ENCODE assay signal across 12 cellular contexts in the genomic region with DNA sequence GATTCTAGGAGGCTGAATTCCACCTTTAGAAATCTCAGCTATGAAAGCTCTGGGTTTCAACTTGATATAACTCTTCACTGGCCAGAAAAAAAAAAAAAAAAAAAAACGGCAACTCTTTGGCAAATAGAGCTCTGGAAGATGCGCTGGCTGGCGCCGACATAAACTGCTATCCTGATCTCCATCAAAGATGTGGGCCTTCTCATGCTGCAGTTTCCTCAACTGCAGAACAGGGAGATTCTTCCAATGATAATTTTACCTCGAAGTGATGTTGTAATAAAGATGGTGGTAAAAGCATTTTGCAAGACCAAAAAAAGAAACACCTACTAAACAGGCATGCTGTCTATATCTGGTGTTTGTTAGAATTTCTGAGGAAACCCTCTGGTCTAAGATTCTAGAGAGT. TPM values are rescaled to one million over a fixed set of nuclear protein-coding genes. Genes with fewer than 3 reads are reported as not detected.
A peak's percentile ranks its signal among the peaks of the same experiment; 100 is the strongest.
DNase-seq lines count a peak whose midpoint lies in the region; ATAC-seq and TF ChIP-seq lines count a peak whose summit lies in the region.
"Had no signal": no experiment of that assay in that cellular context is flagged by ENCODE, and none has a peak within 500 bp of the region (broad histone marks: within the 10 kb centered on the region; RNA-seq: fewer than 3 reads in every experiment).

No MANE protein-coding gene starts in this region.

- intact Hi-C loops in activated CD4-positive, alpha-beta T cell treated with anti-CD3 and anti-CD28 coated beads, Interleukin-2, amount 10 ng/mL, durations not matched to agents 24 days and 14 days (cut with micrococcal nuclease): no loop called here
- intact Hi-C loops in mammary epithelial cell (cut with micrococcal nuclease): no loop called here

- dilution Hi-C loops in mammary epithelial cell (cut with HindIII; ENCODE audit: low sequenced_read_pairs): no loop called here

- H2AFZ ChIP-seq in mammary epithelial cell (ENCODE audit: low read depth, low read length): no peak overlapping the region

- BruUV-seq in mammary epithelial cell (replicated peaks; lab: Mats Ljungman, UMichigan): no TSS peak

- H3K4me3 Mint-ChIP-seq in activated CD4-positive, alpha-beta T cell treated with anti-CD3 and anti-CD28 coated beads, Interleukin-2, amount 10 ng/mL, durations not matched to agents 24 days and 14 days: peak overlapping the region; percentile 41
- peak overlapping the region; percentile 19 for H3K4me3 Mint-ChIP-seq in activated naive CD8-positive, alpha-beta T cell treated with anti-CD3 and anti-CD28 coated beads, Interleukin-2, amount 10 ng/mL, durations not matched to agents 7 days and 5 days

- 85% methylated on average over 5 of the region's 5 CpGs for WGBS in mammary epithelial cell (ENCODE audit: low coverage, missing lambda C conversion rate)

- peaks cover 78% of the 10 kb centered on the region for H3K4me1 Mint-ChIP-seq in activated CD4-positive, alpha-beta T cell treated with anti-CD3 and anti-CD28 coated beads, Interleukin-2, amount 10 ng/mL, durations not matched to agents 24 days and 14 days
- H3K4me1 Mint-ChIP-seq in activated naive CD8-positive, alpha-beta T cell treated with anti-CD3 and anti-CD28 coated beads, Interleukin-2, amount 10 ng/mL, durations not matched to agents 7 days and 5 days: peaks cover 77% of the 10 kb centered on the region

- peaks cover 14% of the 10 kb centered on the region; the same call in 1 of the 2 replicates for H3K36me3 ChIP-seq in KOPT-K1 (ENCODE audit: insufficient read depth, low read length)
- peaks cover 5% of the 10 kb centered on the region for H3K36me3 ChIP-seq in neutrophil
- H3K36me3 ChIP-seq in mammary epithelial cell (ENCODE audit: insufficient read depth, low read length): no peaks in the 10 kb centered on the region
- H3K36me3 ChIP-seq: suprapubic skin had no signal

- POLR2A ChIA-PET in activated naive CD8-positive, alpha-beta T cell treated with anti-CD3 and anti-CD28 coated beads, Interleukin-2, amount 10 ng/mL, durations not matched to agents 7 days and 5 days (lab: Charles Lee): interaction anchor here (0.9 to 1.2 kb wide), 3 partner anchors 10 to 29 kb away, joined by 3 to 6 read pairs (median 3); no protein-coding TSS in a partner anchor

- H3K27ac ChIP-seq in KOPT-K1 (ENCODE audit: low read depth, low read length, poor library complexity, severe bottlenecking) (peak overlapping the region; percentile 25), neutrophil (peak overlapping the region; percentile 95), substantia nigra (ENCODE audit: low read depth, low read length, poor library complexity, severe bottlenecking) (no peak overlapping the region), mammary epithelial cell (ENCODE audit: insufficient read depth, low read depth, low read length) (no peak overlapping the region)
- H3K27ac ChIP-seq: suprapubic skin had no signal

- H3K27me3 ChIP-seq in neutrophil (no peaks in the 10 kb centered on the region), mammary epithelial cell (ENCODE audit: insufficient read depth, low read length) (no peaks in the 10 kb centered on the region)
- H3K27me3 ChIP-seq: suprapubic skin had no signal

- no peak for TF ChIP-seq CTCF in neutrophil (IDR thresholded peaks at IDR 0.05)
- TF ChIP-seq CTCF in mammary epithelial cell (conservative IDR thresholded peaks at IDR 0.05 in 1 of 2, IDR thresholded peaks at IDR 0.05 in 1 of 2; ENCODE audit: extremely low read depth in 1 of 2, insufficient read depth in 1 of 2, low read depth in 1 of 2, low read length in 2 of 2): no peak

- no peak for ATAC-seq in activated naive CD8-positive, alpha-beta T cell treated with anti-CD3 and anti-CD28 coated beads, Interleukin-2, amount 10 ng/mL, durations not matched to agents 7 days and 5 days (ENCODE audit: low read depth)
- no peak for ATAC-seq in GM18520 (IDR thresholded peaks at IDR 0.05; ENCODE audit: unreplicated experiment)

- no peaks in the 10 kb centered on the region for H3K27me3 Mint-ChIP-seq in activated CD4-positive, alpha-beta T cell treated with anti-CD3 and anti-CD28 coated beads, Interleukin-2, amount 10 ng/mL, durations not matched to agents 24 days and 14 days
- H3K27me3 Mint-ChIP-seq in activated naive CD8-positive, alpha-beta T cell treated with anti-CD3 and anti-CD28 coated beads, Interleukin-2, amount 10 ng/mL, durations not matched to agents 7 days and 5 days: no peaks in the 10 kb centered on the region

- H3K4me3 ChIP-seq in neutrophil (ENCODE audit: low read depth in 1 of 2, low read length in 1 of 2) (peak overlapping the region in 1 of 2 experiments; percentile 18), mammary epithelial cell (replicated peaks in 1 of 3; ENCODE audit: insufficient read depth in 1 of 3, low read depth in 2 of 3, low read length in 3 of 3) (no peak overlapping the region)
- H3K4me3 ChIP-seq: lung, suprapubic skin had no signal

- no peak for DNase-seq in activated CD4-positive, alpha-beta T cell treated with anti-CD3 and anti-CD28 coated beads, Interleukin-2, amount 10 ng/mL, durations not matched to agents 24 days and 14 days
- no peak for DNase-seq in activated CD4-positive, alpha-beta T cell treated with anti-CD3 and anti-CD28 coated beads, Interleukin-2, amount 50 U/mL, for 4 hours
- no peak for DNase-seq in activated naive CD8-positive, alpha-beta T cell treated with anti-CD3 and anti-CD28 coated beads, Interleukin-2, amount 10 ng/mL, durations not matched to agents 7 days and 5 days
- DNase-seq in substantia nigra (lab: John Stamatoyannopoulos, UW) (no peak), mammary epithelial cell (no peak)
- DNase-seq: NCI-H1048 had no signal

- in situ Hi-C loops in mammary epithelial cell (cut with MboI; ENCODE audit: low sequenced_read_pairs in 2 of 2): no loop called here

- peaks cover 32% of the 10 kb centered on the region for H3K36me3 Mint-ChIP-seq in activated CD4-positive, alpha-beta T cell treated with anti-CD3 and anti-CD28 coated beads, Interleukin-2, amount 10 ng/mL, durations not matched to agents 24 days and 14 days (ENCODE audit: low read depth)
- H3K36me3 Mint-ChIP-seq in activated naive CD8-positive, alpha-beta T cell treated with anti-CD3 and anti-CD28 coated beads, Interleukin-2, amount 10 ng/mL, durations not matched to agents 7 days and 5 days: peaks cover 50% of the 10 kb centered on the region

- H3K9ac ChIP-seq in mammary epithelial cell (ENCODE audit: insufficient read depth, low read length): no peak overlapping the region

- H3K9me3 Mint-ChIP-seq in activated CD4-positive, alpha-beta T cell treated with anti-CD3 and anti-CD28 coated beads, Interleukin-2, amount 10 ng/mL, durations not matched to agents 24 days and 14 days: peaks cover 9% of the 10 kb centered on the region
- peaks cover 4% of the 10 kb centered on the region for H3K9me3 Mint-ChIP-seq in activated naive CD8-positive, alpha-beta T cell treated with anti-CD3 and anti-CD28 coated beads, Interleukin-2, amount 10 ng/mL, durations not matched to agents 7 days and 5 days

- H3K4me1 ChIP-seq in neutrophil (ENCODE audit: control insufficient read depth in 1 of 2, insufficient read depth in 1 of 2, low read depth in 1 of 2, low read length in 1 of 2) (peaks cover 93 to 96% of the 10 kb centered on the region in 2 experiments), mammary epithelial cell (ENCODE audit: insufficient read depth, low read length) (peaks cover 45% of the 10 kb centered on the region)

- H3K9me3 ChIP-seq in KOPT-K1 (ENCODE audit: insufficient read depth, low read length, poor library complexity, severe bottlenecking) (peaks cover 12% of the 10 kb centered on the region), neutrophil (no peaks in the 10 kb centered on the region), mammary epithelial cell (replicated peaks; ENCODE audit: insufficient read depth, low read length) (no peaks in the 10 kb centered on the region)
- H3K9me3 ChIP-seq: suprapubic skin had no signal

- peak overlapping the region; percentile 73 for H3K27ac Mint-ChIP-seq in activated CD4-positive, alpha-beta T cell treated with anti-CD3 and anti-CD28 coated beads, Interleukin-2, amount 10 ng/mL, durations not matched to agents 24 days and 14 days
- H3K27ac Mint-ChIP-seq in activated naive CD8-positive, alpha-beta T cell treated with anti-CD3 and anti-CD28 coated beads, Interleukin-2, amount 10 ng/mL, durations not matched to agents 7 days and 5 days: peak overlapping the region; percentile 18

- H3K4me2 ChIP-seq in mammary epithelial cell (ENCODE audit: insufficient read depth, low read depth, low read length): no peak overlapping the region

- H3K79me2 ChIP-seq in mammary epithelial cell (ENCODE audit: insufficient read depth, low read length): peaks cover 8% of the 10 kb centered on the region

- CTCF ChIA-PET in mammary epithelial cell (lab: Charles Lee; ENCODE audit: low non-redundant PET): no interaction called here

- H4K20me1 ChIP-seq in mammary epithelial cell (ENCODE audit: insufficient read depth, low read length): no peaks in the 10 kb centered on the region

RNA-seq across cellular contexts. Expression of a gene that starts 20.2 kb away (rescaled TPM):
- total RNA-seq in activated CD4-positive, alpha-beta T cell treated with anti-CD3 and anti-CD28 coated beads, Interleukin-2, amount 10 ng/mL, durations not matched to agents 24 days and 14 days: 35.3 and 36.5 TPM in 2 replicates
- total RNA-seq in activated naive CD8-positive, alpha-beta T cell treated with anti-CD3 and anti-CD28 coated beads, Interleukin-2, amount 10 ng/mL, durations not matched to agents 7 days and 5 days: 10 to 100 TPM; 83.4 to 86.5 TPM
- total RNA-seq in mammary epithelial cell: 1 to 10 TPM in 1 of 2 donors, under 1 TPM in 1; 0.67 to 1.6 TPM
- 7.1 TPM for polyA plus RNA-seq in mammary epithelial cell
- 40.9 TPM for polyA minus RNA-seq in mammary epithelial cell
- total RNA-seq: HT-29 had no signal

Comparison
In these comparisons a context has a peak if more than half of its experiments do, and no peak if none do; other contexts are left out.
1. H3K27ac ChIP-seq: peak in KOPT-K1 (single experiment) and neutrophil (single experiment); none in substantia nigra (single experiment) and mammary epithelial cell (single experiment).
2. RNA of a gene that starts 20.2 kb away (total RNA-seq): 83.4 to 86.5 TPM in activated naive CD8-positive, alpha-beta T cell treated with anti-CD3 and anti-CD28 coated beads, Interleukin-2, amount 10 ng/mL, durations not matched to agents 7 days and 5 days and 35.3 to 36.5 TPM in activated CD4-positive, alpha-beta T cell treated with anti-CD3 and anti-CD28 coated beads, Interleukin-2, amount 10 ng/mL, durations not matched to agents 24 days and 14 days; 0.67 to 1.6 TPM in mammary epithelial cell; every median in the first group is over 10 times any median in the second.